ENCODE assay signal across 9 cellular contexts in genomic region chr3:60870396-60870795, GRCh38.
"Had no signal": no experiment of that assay in that cellular context is flagged by ENCODE, and none has a peak within 500 bp of the region (broad histone marks: within the 10 kb centered on the region; RNA-seq: fewer than 3 reads in every experiment).

No MANE protein-coding gene starts in this region.

- H3K4me1 ChIP-seq: HAP-1 had no signal

- H3K27me3 Mint-ChIP-seq: IgD-negative memory B cell had no signal

- H3K36me3 Mint-ChIP-seq: IgD-negative memory B cell had no signal

- H3K36me3 ChIP-seq: HAP-1 had no signal

- H3K4me3 Mint-ChIP-seq: HFFc6 had no signal

- H3K27ac Mint-ChIP-seq: HFFc6, IgD-negative memory B cell had no signal

- H3K9me3 Mint-ChIP-seq: IgD-negative memory B cell had no signal

- ATAC-seq: HCT116, HepG2 had no signal

- H3K27ac ChIP-seq: HL-60 had no signal

- H3K9me3 ChIP-seq: HAP-1 had no signal

- H3K4me3 ChIP-seq: HAP-1 had no signal

- DNase-seq: GOT3, H7, HFFc6, KBM-7 had no signal
